Comparison of ENCODE assay signal across 10 cellular contexts in genomic region chr10:35416628-35417625, GRCh38.
DNase-seq lines count a peak whose midpoint lies in the region; ATAC-seq and TF ChIP-seq lines count a peak whose summit lies in the region.
"Had no signal": no experiment of that assay in that cellular context is flagged by ENCODE, and none has a peak within 500 bp of the region (broad histone marks: within the 10 kb centered on the region; RNA-seq: fewer than 3 reads in every experiment).

No MANE protein-coding gene starts in this region.

- H3K4me1 Mint-ChIP-seq in naive thymus-derived CD8-positive, alpha-beta T cell: peaks cover 38 to 47% (median 40%) of the 10 kb centered on the region in 4 donors

- H3K27ac ChIP-seq in colonic mucosa: no peak overlapping the region

- no peaks in the 10 kb centered on the region for H3K36me3 ChIP-seq in colonic mucosa
- H3K36me3 ChIP-seq: MG63 had no signal

- DNase-seq in EH (ENCODE audit: low read depth) (peak; percentile 16), NCI-H1092 treated with DMSO at 0.1 percent for 48 hours (lab: John Stamatoyannopoulos, UW) (peak; percentile 41), amniotic epithelial cell (ENCODE audit: low read depth) (peak; percentile 47), NK-92 (lab: John Stamatoyannopoulos, UW; ENCODE audit: unreplicated experiment) (no peak), NCI-H187 treated with DMSO at 0.1 percent for 48 hours (lab: John Stamatoyannopoulos, UW) (no peak), NCI-H2029 treated with DMSO at 0.1 percent for 48 hours (lab: John Stamatoyannopoulos, UW) (no peak), colonic mucosa (no peak)
- DNase-seq in naive thymus-derived CD8-positive, alpha-beta T cell: peak in 1 of 10 donors; percentile 10
- DNase-seq: activated CD8-positive, alpha-beta memory T cell treated with anti-CD3 and anti-CD28 coated beads, Interleukin-2, amount 50 U/mL, for 48 hours; MG63 had no signal

- POLR2A ChIA-PET in naive thymus-derived CD8-positive, alpha-beta T cell (lab: Charles Lee): no interaction called here

- peak overlapping the region in 9 of 10 donors; percentile 14 to 85 (median 69) for H3K27ac Mint-ChIP-seq in naive thymus-derived CD8-positive, alpha-beta T cell

- no peak overlapping the region for H3K9ac ChIP-seq in colonic mucosa (ENCODE audit: low read depth in 2 of 2, low read length in 2 of 2)

- H3K36me3 Mint-ChIP-seq in naive thymus-derived CD8-positive, alpha-beta T cell: no peaks in the 10 kb centered on the region

- intact Hi-C loops in colonic mucosa (cut with DNase I): no loop called here

- no peaks in the 10 kb centered on the region for H3K9me3 Mint-ChIP-seq in naive thymus-derived CD8-positive, alpha-beta T cell

- ATAC-seq in naive thymus-derived CD8-positive, alpha-beta T cell: peak; percentile 29 to 45

- no peaks in the 10 kb centered on the region for H3K27me3 ChIP-seq in colonic mucosa
- H3K27me3 ChIP-seq: MG63 had no signal

- H3K27me3 Mint-ChIP-seq in naive thymus-derived CD8-positive, alpha-beta T cell: no peaks in the 10 kb centered on the region

- H3K4me1 ChIP-seq in colonic mucosa: no peaks in the 10 kb centered on the region

- TF ChIP-seq CTCF in colonic mucosa (IDR thresholded peaks at IDR 0.05): no peak

- no peaks in the 10 kb centered on the region for H3K9me3 ChIP-seq in colonic mucosa
- H3K9me3 ChIP-seq: MG63 had no signal

- H3K4me3 ChIP-seq in colonic mucosa: no peak overlapping the region
- H3K4me3 ChIP-seq: MG63 had no signal

- H3K4me3 Mint-ChIP-seq in naive thymus-derived CD8-positive, alpha-beta T cell: peak overlapping the region in 4 of 10 donors; percentile 15 to 34 (median 26)

Comparison
In these comparisons a context has a peak if more than half of its experiments do, and no peak if none do; other contexts are left out.
1. DNase-seq: peak in EH (single experiment), NCI-H1092 treated with DMSO at 0.1 percent for 48 hours (single experiment) and amniotic epithelial cell (single experiment); none in NK-92 (single experiment), NCI-H187 treated with DMSO at 0.1 percent for 48 hours (single experiment), NCI-H2029 treated with DMSO at 0.1 percent for 48 hours (single experiment) and colonic mucosa (single experiment).